In genomic region chr19:32363632-32364031, GRCh38 we compare ENCODE assay signal across 17 cellular contexts. TPM values are rescaled to one million over a fixed set of nuclear protein-coding genes. Genes with fewer than 3 reads are reported as not detected.
DNase-seq lines count a peak whose midpoint lies in the region; ATAC-seq and TF ChIP-seq lines count a peak whose summit lies in the region.
"Had no signal": no experiment of that assay in that cellular context is flagged by ENCODE, and none has a peak within 500 bp of the region (broad histone marks: within the 10 kb centered on the region; RNA-seq: fewer than 3 reads in every experiment).

No MANE protein-coding gene starts in this region.

- H3K9me3 Mint-ChIP-seq in endothelial cell (ENCODE audit: unreplicated experiment), result no peaks in the 10 kb centered on the region
- H3K9me3 Mint-ChIP-seq in activated CD8-positive, alpha-beta T cell treated with anti-CD3 and anti-CD28 coated beads for 36 hours, result no peaks in the 10 kb centered on the region
- H3K9me3 Mint-ChIP-seq: activated naive CD4-positive, alpha-beta T cell treated with anti-CD3 and anti-CD28 coated beads, Interleukin-2, amount 50 U/mL, for 24 hours; neural crest cell; stimulated activated naive CD8-positive, alpha-beta T cell treated with anti-CD3 and anti-CD28 coated beads, Interleukin-15, amount 100 ng/mL, for 72 hours; T-cell had no signal

- TF ChIP-seq EP300 in upper lobe of left lung (IDR thresholded peaks at IDR 0.05), result no peak

- H3K27ac ChIP-seq in adrenal gland (peak overlapping the region; percentile 60 to 90 (median 79)), heart left ventricle (peak overlapping the region in 9 of 12 donors; percentile 13 to 76 (median 59)), upper lobe of left lung (peak overlapping the region; percentile 62 to 72 (median 68))
- H3K27ac ChIP-seq: BLaER1 treated with 17β-estradiol and CSF1 and Interleukin-3, amounts not matched to agents 10 nM and 100 nM; spleen had no signal

- POLR2A ChIA-PET in activated CD8-positive, alpha-beta T cell treated with anti-CD3 and anti-CD28 coated beads for 36 hours (lab: Charles Lee), result no interaction called here

- H3K4me1 Mint-ChIP-seq in endothelial cell (ENCODE audit: unreplicated experiment), result no peaks in the 10 kb centered on the region
- peaks cover 61% of the 10 kb centered on the region for H3K4me1 Mint-ChIP-seq in activated CD8-positive, alpha-beta T cell treated with anti-CD3 and anti-CD28 coated beads for 36 hours (ENCODE audit: low read depth)
- H3K4me1 Mint-ChIP-seq: neural crest cell had no signal

- ATAC-seq in heart left ventricle, result peak in 1 of 4 donors; percentile 45
- peak in 1 of 2 donors; percentile 19 for ATAC-seq in upper lobe of left lung (ENCODE audit: low FRiP score in 2 of 2)
- ATAC-seq in GM21381 (IDR thresholded peaks at IDR 0.05; ENCODE audit: unreplicated experiment), result no peak
- no peak for ATAC-seq in activated CD8-positive, alpha-beta T cell treated with anti-CD3 and anti-CD28 coated beads for 36 hours
- ATAC-seq: activated CD4-positive, CD25-positive, alpha-beta regulatory T cell treated with anti-CD3 and anti-CD28 coated beads, Interleukin-2, amount 50 U/mL, for 24 hours; stimulated activated naive CD8-positive, alpha-beta T cell treated with anti-CD3 and anti-CD28 coated beads, Interleukin-15, amount 100 ng/mL, for 72 hours; T-cell had no signal

- no peaks in the 10 kb centered on the region for H3K27me3 ChIP-seq in adrenal gland
- peaks cover 0 to 37% (median 0%) of the 10 kb centered on the region in 9 donors for H3K27me3 ChIP-seq in heart left ventricle
- peaks cover 0 to 3% (median 0%) of the 10 kb centered on the region in 4 donors for H3K27me3 ChIP-seq in upper lobe of left lung
- H3K27me3 ChIP-seq: spleen had no signal

- H3K4me1 ChIP-seq in adrenal gland (replicated peaks in 1 of 2), result peaks cover 10 to 31% of the 10 kb centered on the region in 2 donors
- H3K4me1 ChIP-seq in heart left ventricle, result peaks cover 0 to 36% (median 11%) of the 10 kb centered on the region in 12 donors
- H3K4me1 ChIP-seq in upper lobe of left lung, result peaks cover 10 to 31% (median 16%) of the 10 kb centered on the region in 4 donors
- H3K4me1 ChIP-seq: BLaER1 treated with 17β-estradiol and CSF1 and Interleukin-3, amounts not matched to agents 10 nM and 100 nM had no signal

- TF ChIP-seq POLR2A in adrenal gland (IDR thresholded peaks at IDR 0.05) (no peak), heart left ventricle (IDR thresholded peaks at IDR 0.05) (no peak), upper lobe of left lung (IDR thresholded peaks at IDR 0.05) (no peak)

- CTCF ChIA-PET in activated CD8-positive, alpha-beta T cell treated with anti-CD3 and anti-CD28 coated beads for 36 hours (lab: Charles Lee), result interaction anchor here (0.8 to 0.9 kb wide), 2 partner anchors 23 to 52 kb away, joined by 3 read pairs; no protein-coding TSS in a partner anchor

- H3K4me3 ChIP-seq in adrenal gland (no peak overlapping the region), heart left ventricle (no peak overlapping the region), upper lobe of left lung (no peak overlapping the region)
- H3K4me3 ChIP-seq: BLaER1 treated with 17β-estradiol and CSF1 and Interleukin-3, amounts not matched to agents 10 nM and 100 nM; spleen had no signal

- H3K36me3 ChIP-seq in adrenal gland (replicated peaks in 1 of 2) (peaks cover 0 to 19% of the 10 kb centered on the region in 2 donors), heart left ventricle (peaks cover 0 to 85% (median 65%) of the 10 kb centered on the region in 9 donors), upper lobe of left lung (peaks cover 0 to 64% (median 10%) of the 10 kb centered on the region in 4 donors)

- no peak for DNase-seq in adrenal gland
- DNase-seq in heart left ventricle, result no peak
- peak; percentile 83 for DNase-seq in pons (ENCODE audit: low spot score)
- DNase-seq in upper lobe of left lung, result no peak
- no peak for DNase-seq in HT-29 (ENCODE audit: low spot score)
- DNase-seq in endothelial cell (ENCODE audit: low spot score), result no peak
- DNase-seq in activated CD8-positive, alpha-beta T cell treated with anti-CD3 and anti-CD28 coated beads for 36 hours, result no peak
- DNase-seq: NCI-H187 treated with DMSO at 0.1 percent for 48 hours; NCI-H524; spleen; stimulated activated naive CD8-positive, alpha-beta T cell treated with anti-CD3 and anti-CD28 coated beads, Interleukin-15, amount 100 ng/mL, for 72 hours; T-cell had no signal

- no peak overlapping the region for H3K4me3 Mint-ChIP-seq in endothelial cell (ENCODE audit: unreplicated experiment)
- H3K4me3 Mint-ChIP-seq in activated CD8-positive, alpha-beta T cell treated with anti-CD3 and anti-CD28 coated beads for 36 hours, result no peak overlapping the region
- H3K4me3 Mint-ChIP-seq: activated naive CD4-positive, alpha-beta T cell treated with anti-CD3 and anti-CD28 coated beads, Interleukin-2, amount 50 U/mL, for 24 hours; neural crest cell; stimulated activated naive CD8-positive, alpha-beta T cell treated with anti-CD3 and anti-CD28 coated beads, Interleukin-15, amount 100 ng/mL, for 72 hours; T-cell had no signal

- H3K27me3 Mint-ChIP-seq in endothelial cell (ENCODE audit: unreplicated experiment), result no peaks in the 10 kb centered on the region
- no peaks in the 10 kb centered on the region for H3K27me3 Mint-ChIP-seq in activated CD8-positive, alpha-beta T cell treated with anti-CD3 and anti-CD28 coated beads for 36 hours
- H3K27me3 Mint-ChIP-seq: activated naive CD4-positive, alpha-beta T cell treated with anti-CD3 and anti-CD28 coated beads, Interleukin-2, amount 50 U/mL, for 24 hours; stimulated activated naive CD8-positive, alpha-beta T cell treated with anti-CD3 and anti-CD28 coated beads, Interleukin-15, amount 100 ng/mL, for 72 hours; T-cell had no signal

- peaks cover 44% of the 10 kb centered on the region for H3K36me3 Mint-ChIP-seq in endothelial cell (ENCODE audit: low read depth, unreplicated experiment)
- peaks cover 71% of the 10 kb centered on the region for H3K36me3 Mint-ChIP-seq in activated CD8-positive, alpha-beta T cell treated with anti-CD3 and anti-CD28 coated beads for 36 hours (ENCODE audit: low read depth)

- no peaks in the 10 kb centered on the region for H3K9me3 ChIP-seq in adrenal gland (replicated peaks in 1 of 3)
- H3K9me3 ChIP-seq in heart left ventricle, result no peaks in the 10 kb centered on the region
- H3K9me3 ChIP-seq in upper lobe of left lung, result no peaks in the 10 kb centered on the region
- H3K9me3 ChIP-seq: BLaER1 treated with 17β-estradiol and CSF1 and Interleukin-3, amounts not matched to agents 10 nM and 100 nM; spleen had no signal

- no peak overlapping the region for H3K27ac Mint-ChIP-seq in endothelial cell (ENCODE audit: unreplicated experiment)
- H3K27ac Mint-ChIP-seq in activated CD8-positive, alpha-beta T cell treated with anti-CD3 and anti-CD28 coated beads for 36 hours, result no peak overlapping the region
- H3K27ac Mint-ChIP-seq: activated naive CD4-positive, alpha-beta T cell treated with anti-CD3 and anti-CD28 coated beads, Interleukin-2, amount 50 U/mL, for 24 hours; T-cell had no signal

- intact Hi-C loops in adrenal gland (cut with DNase I) (no loop called here), heart left ventricle (cut with DNase I) (no loop called here)
- intact Hi-C loops in activated CD8-positive, alpha-beta T cell treated with anti-CD3 and anti-CD28 coated beads for 36 hours (cut with micrococcal nuclease), result no loop called here

- WGBS in adrenal gland, 4 donors, result 84 to 92% (median 90%) methylated on average over 3 of the region's 3 CpGs
- WGBS in heart left ventricle, 4 donors, result 96 to 98% (median 96%) methylated on average over 3 of the region's 3 CpGs
- WGBS in upper lobe of left lung, 2 donors, result 95 to 100% methylated on average over 3 of the region's 3 CpGs

- TF ChIP-seq CTCF in adrenal gland (IDR thresholded peaks at IDR 0.05) (no peak), heart left ventricle (IDR thresholded peaks at IDR 0.05) (no peak), upper lobe of left lung (IDR thresholded peaks at IDR 0.05) (no peak), endothelial cell (IDR thresholded peaks at IDR 0.05; ENCODE audit: unreplicated experiment) (no peak)
- TF ChIP-seq CTCF in activated CD8-positive, alpha-beta T cell treated with anti-CD3 and anti-CD28 coated beads for 36 hours (IDR thresholded peaks at IDR 0.05), result no peak

RNA-seq across cellular contexts. Expression of gene ZNF507, which starts 18.2 kb away (rescaled TPM):
- 10 to 100 TPM; 10.2 to 23.2 (median 15.0) TPM for total RNA-seq in adrenal gland
- 10 to 100 TPM in 1 of 3 donors, 1 to 10 TPM in 2; 4.3 to 11.1 (median 8.4) TPM for polyA plus RNA-seq in adrenal gland
- total RNA-seq in heart left ventricle, result 10 to 100 TPM in 8 of 9 donors, 1 to 10 TPM in 1; 9.1 to 27.3 (median 17.3) TPM
- 1 to 10 TPM; 4.2 to 7.7 TPM for polyA plus RNA-seq in heart left ventricle
- 10 to 100 TPM; 13.0 to 27.2 (median 17.5) TPM for total RNA-seq in upper lobe of left lung
- 5.3 and 6.5 TPM in 2 replicates for total RNA-seq in HT-29 (2014; rRNA removed; shearing (Covaris generic))
- total RNA-seq in endothelial cell (ENCODE audit: unreplicated experiment), result 22.2 TPM
- total RNA-seq in activated CD8-positive, alpha-beta T cell treated with anti-CD3 and anti-CD28 coated beads for 36 hours, result 10 to 100 TPM; 24.2 to 25.6 TPM

RNA-seq across cellular contexts. Expression of gene DPY19L3, which starts 41.9 kb away (rescaled TPM):
- total RNA-seq in adrenal gland, result 10 to 100 TPM; 19.6 to 31.0 (median 25.6) TPM
- 10 to 100 TPM in 1 of 3 donors, 1 to 10 TPM in 2; 5.4 to 12.9 (median 6.8) TPM for polyA plus RNA-seq in adrenal gland
- total RNA-seq in heart left ventricle, result 10 to 100 TPM in 4 of 9 donors, 1 to 10 TPM in 5; 3.6 to 15.2 (median 8.7) TPM
- 1 to 10 TPM; 1.5 to 5.3 TPM for polyA plus RNA-seq in heart left ventricle
- total RNA-seq in upper lobe of left lung, result 10 to 100 TPM; 27.3 to 76.5 (median 29.5) TPM
- 17.2 and 21.9 TPM in 2 replicates for total RNA-seq in HT-29 (2014; rRNA removed; shearing (Covaris generic))
- total RNA-seq in endothelial cell (ENCODE audit: unreplicated experiment), result 111 TPM
- total RNA-seq in activated CD8-positive, alpha-beta T cell treated with anti-CD3 and anti-CD28 coated beads for 36 hours, result 10 to 100 TPM; 10.4 to 12.4 TPM
